ENCODE assay signal across 23 cellular contexts in genomic region chr3:182292586-182292985, GRCh38.
DNase-seq lines count a peak whose midpoint lies in the region; ATAC-seq and TF ChIP-seq lines count a peak whose summit lies in the region.
"Had no signal": no experiment of that assay in that cellular context is flagged by ENCODE, and none has a peak within 500 bp of the region (broad histone marks: within the 10 kb centered on the region; RNA-seq: fewer than 3 reads in every experiment).

No MANE protein-coding gene starts in this region.

- DNase-seq in SK-N-SH (no peak), astrocyte of the hippocampus (ENCODE audit: low read depth, low spot score) (peak; percentile 40), left kidney (ENCODE audit: low read depth, low spot score) (peak; percentile 6), glutamatergic neuron (no peak), NCI-H187 (lab: John Stamatoyannopoulos, UW) (no peak), GM03348 (ENCODE audit: low spot score) (no peak)
- DNase-seq: 8988T; ACHN; BE2C; CD8-positive, alpha-beta memory T cell; DMS153; HCEC 1CT; KBM-7; MG63; NCI-H1105 treated with DMSO at 0.1 percent for 48 hours; NCI-H2029 treated with DMSO at 0.1 percent for 48 hours; NCI-H446 treated with DMSO at 0.1 percent for 48 hours; NCI-H526; Peyer's patch had no signal

- H2AFZ ChIP-seq in SK-N-SH (ENCODE audit: low read depth): no peak overlapping the region; the same call in 1 of the 2 replicates

- H3K27me3 Mint-ChIP-seq in glutamatergic neuron (ENCODE audit: unreplicated experiment): peaks cover 2% of the 10 kb centered on the region
- H3K27me3 Mint-ChIP-seq: CD8-positive, alpha-beta memory T cell had no signal

- H3K79me2 ChIP-seq in SK-N-SH (ENCODE audit: insufficient read depth): no peaks in the 10 kb centered on the region

- H3K4me2 ChIP-seq in SK-N-SH: no peak overlapping the region

- no peaks in the 10 kb centered on the region for H4K20me1 ChIP-seq in SK-N-SH (ENCODE audit: insufficient read depth)

- CTCF ChIA-PET in SK-N-SH (lab: Yijun Ruan, JAX): interaction anchor here (1.2 kb wide), 1 partner anchor 391 kb away, joined by 3 read pairs; no protein-coding TSS in a partner anchor

- H3K9ac ChIP-seq in SK-N-SH: no peak overlapping the region

- no peak for TF ChIP-seq CTCF in SK-N-SH (IDR thresholded peaks at IDR 0.05)
- no peak for TF ChIP-seq CTCF in glutamatergic neuron (IDR thresholded peaks at IDR 0.05; ENCODE audit: partially characterized antibody, unreplicated experiment)

- H3K4me3 Mint-ChIP-seq in glutamatergic neuron (ENCODE audit: unreplicated experiment): no peak overlapping the region
- H3K4me3 Mint-ChIP-seq: CD14-positive monocyte; CD8-positive, alpha-beta memory T cell had no signal

- no peak overlapping the region for H3K27ac Mint-ChIP-seq in glutamatergic neuron (ENCODE audit: unreplicated experiment)
- H3K27ac Mint-ChIP-seq: CD14-positive monocyte; CD8-positive, alpha-beta memory T cell had no signal

- H3K4me1 Mint-ChIP-seq in glutamatergic neuron (ENCODE audit: low read depth, unreplicated experiment): no peaks in the 10 kb centered on the region
- H3K4me1 Mint-ChIP-seq: CD14-positive monocyte; CD8-positive, alpha-beta memory T cell had no signal

- H3K4me1 ChIP-seq in SK-N-SH (ENCODE audit: control insufficient read depth in 1 of 2, insufficient read depth in 2 of 2, low read depth in 1 of 2, low read length in 1 of 2): 0 out of 4 replicates have a peak, but pooled peaks cover 0 to 9% of the 10 kb centered on the region in 2 experiments
- H3K4me1 ChIP-seq: BE2C, Peyer's patch had no signal

- H3K4me3 ChIP-seq in SK-N-SH (ENCODE audit: low read depth in 2 of 2, low read length in 1 of 2): no peak overlapping the region
- H3K4me3 ChIP-seq: GM12878, MG63, Peyer's patch had no signal

- WGBS in SK-N-SH (ENCODE audit: low lambda C conversion rate): 33% methylated on average over 1 of the region's 1 CpG

- no peaks in the 10 kb centered on the region for H3K9me3 Mint-ChIP-seq in glutamatergic neuron (ENCODE audit: unreplicated experiment)
- H3K9me3 Mint-ChIP-seq: CD8-positive, alpha-beta memory T cell had no signal

- no peaks in the 10 kb centered on the region for H3K9me3 ChIP-seq in SK-N-SH
- H3K9me3 ChIP-seq: BE2C, MG63, Peyer's patch had no signal

- POLR2A ChIA-PET in SK-N-SH (lab: Yijun Ruan, JAX): no interaction called here

- H3K27ac ChIP-seq in SK-N-SH (ENCODE audit: low read depth in 2 of 2, low read length in 1 of 2): no peak overlapping the region
- H3K27ac ChIP-seq: Peyer's patch had no signal

- H3K9me2 ChIP-seq in SK-N-SH: no peaks in the 10 kb centered on the region

- ATAC-seq in SK-N-SH treated with all-trans-retinoic acid at 6 μM for 48 hours (no peak), GM21423 (IDR thresholded peaks at IDR 0.05; ENCODE audit: unreplicated experiment) (no peak)
- ATAC-seq: GM12878 had no signal

- no peak for TF ChIP-seq EP300 in SK-N-SH (IDR thresholded peaks at IDR 0.05; ENCODE audit: borderline replicate concordance in 1 of 2, low read depth in 1 of 2, low read length in 1 of 2)

- no peaks in the 10 kb centered on the region for H3K36me3 ChIP-seq in SK-N-SH (replicated peaks in 1 of 2; ENCODE audit: control insufficient read depth in 1 of 2, insufficient read depth in 2 of 2, low read length in 1 of 2)
- H3K36me3 ChIP-seq: BE2C, MG63, Peyer's patch had no signal

- no peak for TF ChIP-seq RAD21 in SK-N-SH (IDR thresholded peaks at IDR 0.05; ENCODE audit: low read length)

- no peaks in the 10 kb centered on the region for H3K27me3 ChIP-seq in SK-N-SH (ENCODE audit: insufficient read depth)
- H3K27me3 ChIP-seq: BE2C, MG63, Peyer's patch had no signal

- no peaks in the 10 kb centered on the region for H3F3A ChIP-seq in SK-N-SH (replicated peaks; ENCODE audit: insufficient read depth)

- H3K36me3 Mint-ChIP-seq in glutamatergic neuron (ENCODE audit: unreplicated experiment): no peaks in the 10 kb centered on the region
- H3K36me3 Mint-ChIP-seq: CD14-positive monocyte; CD8-positive, alpha-beta memory T cell had no signal

TF ChIP-seq in SK-N-SH treated with all-trans-retinoic acid at 6 μM for 48 hours, 23 proteins besides CTCF, POLR2A, EP300 and RAD21:
- TF ChIP-seq ISL1 (CRISPR knock-in tag; IDR thresholded peaks at IDR 0.05) (peak; percentile 36; the same call in 1 of the 2 replicates), ZFP3 (CRISPR knock-in tag; IDR thresholded peaks at IDR 0.05) (no peak)

TF ChIP-seq in SK-N-SH, 30 proteins besides CTCF, POLR2A, EP300 and RAD21:
- TF ChIP-seq RCOR1 (IDR thresholded peaks at IDR 0.05; ENCODE audit: low read length) (no peak), GABPA (IDR thresholded peaks at IDR 0.05; ENCODE audit: low read depth) (no peak), MXI1 (IDR thresholded peaks at IDR 0.05; ENCODE audit: low read depth, low read length) (no peak), FOXM1 (IDR thresholded peaks at IDR 0.05; ENCODE audit: low read depth) (no peak), ELF1 (IDR thresholded peaks at IDR 0.05) (no peak), NFIC (IDR thresholded peaks at IDR 0.05; ENCODE audit: borderline replicate concordance) (no peak), PBX3 (IDR thresholded peaks at IDR 0.05) (no peak), MAX (IDR thresholded peaks at IDR 0.05; ENCODE audit: low read depth) (no peak)
- TF ChIP-seq, protein P1, sequence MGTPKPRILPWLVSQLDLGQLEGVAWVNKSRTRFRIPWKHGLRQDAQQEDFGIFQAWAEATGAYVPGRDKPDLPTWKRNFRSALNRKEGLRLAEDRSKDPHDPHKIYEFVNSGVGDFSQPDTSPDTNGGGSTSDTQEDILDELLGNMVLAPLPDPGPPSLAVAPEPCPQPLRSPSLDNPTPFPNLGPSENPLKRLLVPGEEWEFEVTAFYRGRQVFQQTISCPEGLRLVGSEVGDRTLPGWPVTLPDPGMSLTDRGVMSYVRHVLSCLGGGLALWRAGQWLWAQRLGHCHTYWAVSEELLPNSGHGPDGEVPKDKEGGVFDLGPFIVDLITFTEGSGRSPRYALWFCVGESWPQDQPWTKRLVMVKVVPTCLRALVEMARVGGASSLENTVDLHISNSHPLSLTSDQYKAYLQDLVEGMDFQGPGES (IDR thresholded peaks at IDR 0.05; ENCODE audit: low read depth, low read length): no peak
- TF ChIP-seq, protein P2, sequence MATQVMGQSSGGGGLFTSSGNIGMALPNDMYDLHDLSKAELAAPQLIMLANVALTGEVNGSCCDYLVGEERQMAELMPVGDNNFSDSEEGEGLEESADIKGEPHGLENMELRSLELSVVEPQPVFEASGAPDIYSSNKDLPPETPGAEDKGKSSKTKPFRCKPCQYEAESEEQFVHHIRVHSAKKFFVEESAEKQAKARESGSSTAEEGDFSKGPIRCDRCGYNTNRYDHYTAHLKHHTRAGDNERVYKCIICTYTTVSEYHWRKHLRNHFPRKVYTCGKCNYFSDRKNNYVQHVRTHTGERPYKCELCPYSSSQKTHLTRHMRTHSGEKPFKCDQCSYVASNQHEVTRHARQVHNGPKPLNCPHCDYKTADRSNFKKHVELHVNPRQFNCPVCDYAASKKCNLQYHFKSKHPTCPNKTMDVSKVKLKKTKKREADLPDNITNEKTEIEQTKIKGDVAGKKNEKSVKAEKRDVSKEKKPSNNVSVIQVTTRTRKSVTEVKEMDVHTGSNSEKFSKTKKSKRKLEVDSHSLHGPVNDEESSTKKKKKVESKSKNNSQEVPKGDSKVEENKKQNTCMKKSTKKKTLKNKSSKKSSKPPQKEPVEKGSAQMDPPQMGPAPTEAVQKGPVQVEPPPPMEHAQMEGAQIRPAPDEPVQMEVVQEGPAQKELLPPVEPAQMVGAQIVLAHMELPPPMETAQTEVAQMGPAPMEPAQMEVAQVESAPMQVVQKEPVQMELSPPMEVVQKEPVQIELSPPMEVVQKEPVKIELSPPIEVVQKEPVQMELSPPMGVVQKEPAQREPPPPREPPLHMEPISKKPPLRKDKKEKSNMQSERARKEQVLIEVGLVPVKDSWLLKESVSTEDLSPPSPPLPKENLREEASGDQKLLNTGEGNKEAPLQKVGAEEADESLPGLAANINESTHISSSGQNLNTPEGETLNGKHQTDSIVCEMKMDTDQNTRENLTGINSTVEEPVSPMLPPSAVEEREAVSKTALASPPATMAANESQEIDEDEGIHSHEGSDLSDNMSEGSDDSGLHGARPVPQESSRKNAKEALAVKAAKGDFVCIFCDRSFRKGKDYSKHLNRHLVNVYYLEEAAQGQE (IDR thresholded peaks at IDR 0.05; ENCODE audit: low read depth, low read length): no peak

Comparison
In these comparisons a context has a peak if more than half of its experiments do, and no peak if none do; other contexts are left out.
1. DNase-seq: peak in astrocyte of the hippocampus (single experiment) and left kidney (single experiment); none in SK-N-SH (single experiment), glutamatergic neuron (single experiment), NCI-H187 (0 of 2) and GM03348 (single experiment).